18 cellular contexts compared by ENCODE assay signal in the genomic region with DNA sequence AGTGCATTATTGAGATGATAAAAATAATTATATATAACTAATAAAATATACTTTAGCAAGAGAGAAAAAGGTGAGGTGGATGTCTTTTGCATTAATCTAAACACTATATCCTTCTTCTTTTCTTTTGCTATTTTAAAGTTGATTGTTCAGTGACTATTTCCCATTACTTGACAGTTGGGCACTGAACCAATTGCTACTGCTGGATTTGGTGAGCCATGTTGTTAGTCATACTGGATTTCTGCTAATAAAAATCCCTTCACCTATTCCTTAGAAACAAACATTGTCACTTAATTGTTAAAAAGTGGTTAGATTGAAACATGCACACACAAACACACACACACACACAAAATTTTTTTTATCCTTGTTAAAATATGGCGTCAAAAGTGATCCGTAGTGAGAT.
DNase-seq lines count a peak whose midpoint lies in the region; ATAC-seq and TF ChIP-seq lines count a peak whose summit lies in the region.
"Had no signal": no experiment of that assay in that cellular context is flagged by ENCODE, and none has a peak within 500 bp of the region (broad histone marks: within the 10 kb centered on the region; RNA-seq: fewer than 3 reads in every experiment).

No MANE protein-coding gene starts in this region.

- H2AFZ ChIP-seq in mammary epithelial cell (ENCODE audit: low read depth, low read length) (no peak overlapping the region), SK-N-SH (ENCODE audit: low read depth) (no peak overlapping the region)

- H3K4me1 ChIP-seq in mammary epithelial cell (ENCODE audit: insufficient read depth, low read length) (no peaks in the 10 kb centered on the region), breast epithelium (no peaks in the 10 kb centered on the region), SK-N-SH (ENCODE audit: control insufficient read depth in 1 of 2, insufficient read depth in 2 of 2, low read depth in 1 of 2, low read length in 1 of 2) (no peaks in the 10 kb centered on the region)
- H3K4me1 ChIP-seq: A549; BLaER1 treated with 17β-estradiol and CSF1 and Interleukin-3, amounts not matched to agents 10 nM and 100 nM; Caco-2 had no signal

- POLR2A ChIA-PET in SK-N-SH (lab: Yijun Ruan, JAX): no interaction called here

- no TSS peak for BruUV-seq in mammary epithelial cell (replicated peaks; lab: Mats Ljungman, UMichigan)

- H3K9ac ChIP-seq in mammary epithelial cell (ENCODE audit: insufficient read depth, low read length) (no peak overlapping the region), SK-N-SH (no peak overlapping the region)
- H3K9ac ChIP-seq: BLaER1 treated with 17β-estradiol and CSF1 and Interleukin-3, amounts not matched to agents 10 nM and 100 nM had no signal

- H3K36me3 ChIP-seq in mammary epithelial cell (ENCODE audit: insufficient read depth, low read length) (no peaks in the 10 kb centered on the region), breast epithelium (no peaks in the 10 kb centered on the region), SK-N-SH (replicated peaks in 1 of 2; ENCODE audit: control insufficient read depth in 1 of 2, insufficient read depth in 2 of 2, low read length in 1 of 2) (no peaks in the 10 kb centered on the region)
- H3K36me3 ChIP-seq: BLaER1 treated with 17β-estradiol and CSF1 and Interleukin-3, amounts not matched to agents 10 nM and 100 nM had no signal

- H3K79me2 ChIP-seq in mammary epithelial cell (ENCODE audit: insufficient read depth, low read length): no peaks in the 10 kb centered on the region
- H3K79me2 ChIP-seq in SK-N-SH (ENCODE audit: insufficient read depth): no peaks in the 10 kb centered on the region

- TF ChIP-seq EP300 in SK-N-SH (IDR thresholded peaks at IDR 0.05; ENCODE audit: borderline replicate concordance in 1 of 2, low read depth in 1 of 2, low read length in 1 of 2): no peak

- intact Hi-C loops in mammary epithelial cell (cut with micrococcal nuclease) (no loop called here), breast epithelium (cut with DNase I; ENCODE audit: low total_unique reads) (no loop called here)

- dilution Hi-C loops in mammary epithelial cell (cut with HindIII; ENCODE audit: low sequenced_read_pairs): no loop called here

- CTCF ChIA-PET in mammary epithelial cell (lab: Charles Lee; ENCODE audit: low non-redundant PET) (no interaction called here), SK-N-SH (lab: Yijun Ruan, JAX) (no interaction called here)

- no peaks in the 10 kb centered on the region for H3K9me3 ChIP-seq in mammary epithelial cell (replicated peaks; ENCODE audit: insufficient read depth, low read length)
- H3K9me3 ChIP-seq in breast epithelium: peaks cover 0 to 6% of the 10 kb centered on the region in 2 donors
- no peaks in the 10 kb centered on the region for H3K9me3 ChIP-seq in SK-N-SH
- H3K9me3 ChIP-seq: A549; BLaER1 treated with 17β-estradiol and CSF1 and Interleukin-3, amounts not matched to agents 10 nM and 100 nM; Caco-2 had no signal

- TF ChIP-seq CTCF in mammary epithelial cell (conservative IDR thresholded peaks at IDR 0.05 in 1 of 2, IDR thresholded peaks at IDR 0.05 in 1 of 2; ENCODE audit: extremely low read depth in 1 of 2, insufficient read depth in 1 of 2, low read depth in 1 of 2, low read length in 2 of 2) (no peak), breast epithelium (IDR thresholded peaks at IDR 0.05) (no peak), epithelial cell of esophagus (IDR thresholded peaks at IDR 0.05; ENCODE audit: insufficient read depth, low read depth, low read length, missing control alignments) (no peak), SK-N-SH (IDR thresholded peaks at IDR 0.05) (no peak)

- DNase-seq in mammary epithelial cell (peak; percentile 17), breast epithelium (ENCODE audit: low spot score in 2 of 2) (no peak), M059J (ENCODE audit: low read depth) (peak; percentile 65), epithelial cell of esophagus (ENCODE audit: low read depth) (peak; percentile 2), SK-N-SH (no peak), RKO (ENCODE audit: low spot score) (no peak)
- DNase-seq: AML-193; Caco-2; Calu3; CD4-positive, alpha-beta T cell; CD8-positive, alpha-beta T cell; DMS79 treated with DMSO at 0.1 percent for 48 hours; GF-D8 had no signal

- no peak overlapping the region for H3K27ac ChIP-seq in mammary epithelial cell (ENCODE audit: insufficient read depth, low read depth, low read length)
- no peak overlapping the region for H3K27ac ChIP-seq in breast epithelium
- H3K27ac ChIP-seq in SK-N-SH (ENCODE audit: low read depth in 2 of 2, low read length in 1 of 2): no peak overlapping the region
- H3K27ac ChIP-seq: 22Rv1; A549; BLaER1 treated with 17β-estradiol and CSF1 and Interleukin-3, amounts not matched to agents 10 nM and 100 nM; C4-2B had no signal

- H3K9me2 ChIP-seq in SK-N-SH: no peaks in the 10 kb centered on the region

- no peaks in the 10 kb centered on the region for H3K27me3 ChIP-seq in mammary epithelial cell (ENCODE audit: insufficient read depth, low read length)
- H3K27me3 ChIP-seq in breast epithelium: no peaks in the 10 kb centered on the region
- no peaks in the 10 kb centered on the region for H3K27me3 ChIP-seq in SK-N-SH (ENCODE audit: insufficient read depth)
- H3K27me3 ChIP-seq: BLaER1 treated with 17β-estradiol and CSF1 and Interleukin-3, amounts not matched to agents 10 nM and 100 nM had no signal

- TF ChIP-seq POLR2A in breast epithelium (IDR thresholded peaks at IDR 0.05): no peak

- no peak for TF ChIP-seq RAD21 in SK-N-SH (IDR thresholded peaks at IDR 0.05; ENCODE audit: low read length)

- in situ Hi-C loops in mammary epithelial cell (cut with MboI; ENCODE audit: low sequenced_read_pairs in 2 of 2): no loop called here

- H3F3A ChIP-seq in SK-N-SH (replicated peaks; ENCODE audit: insufficient read depth): no peaks in the 10 kb centered on the region

- WGBS in mammary epithelial cell (ENCODE audit: low coverage, missing lambda C conversion rate): 71% methylated on average over 2 of the region's 2 CpGs
- 0% methylated on average over 2 of the region's 2 CpGs for WGBS in SK-N-SH (ENCODE audit: low lambda C conversion rate)

- H3K4me2 ChIP-seq in mammary epithelial cell (ENCODE audit: insufficient read depth, low read depth, low read length) (no peak overlapping the region), SK-N-SH (no peak overlapping the region)
- H3K4me2 ChIP-seq: A549; BLaER1 treated with 17β-estradiol and CSF1 and Interleukin-3, amounts not matched to agents 10 nM and 100 nM had no signal

- H4K20me1 ChIP-seq in mammary epithelial cell (ENCODE audit: insufficient read depth, low read length): no peaks in the 10 kb centered on the region
- H4K20me1 ChIP-seq in SK-N-SH (ENCODE audit: insufficient read depth): no peaks in the 10 kb centered on the region
- H4K20me1 ChIP-seq: BLaER1 treated with 17β-estradiol and CSF1 and Interleukin-3, amounts not matched to agents 10 nM and 100 nM had no signal

- H3K4me3 ChIP-seq in mammary epithelial cell (replicated peaks in 1 of 3; ENCODE audit: insufficient read depth in 1 of 3, low read depth in 2 of 3, low read length in 3 of 3): no peak overlapping the region
- no peak overlapping the region for H3K4me3 ChIP-seq in breast epithelium
- H3K4me3 ChIP-seq in epithelial cell of esophagus (ENCODE audit: low read length): no peak overlapping the region
- H3K4me3 ChIP-seq in SK-N-SH (ENCODE audit: low read depth in 2 of 2, low read length in 1 of 2): no peak overlapping the region
- H3K4me3 ChIP-seq: A549; BLaER1 treated with 17β-estradiol and CSF1 and Interleukin-3, amounts not matched to agents 10 nM and 100 nM had no signal

- no peak for ATAC-seq in HG03108 (IDR thresholded peaks at IDR 0.05; ENCODE audit: unreplicated experiment)
- ATAC-seq: A549; CD8-positive, alpha-beta T cell had no signal

TF ChIP-seq in SK-N-SH, 30 proteins besides CTCF, POLR2A, EP300 and RAD21 (continues in another document):
- TF ChIP-seq EZH2phosphoT487 (IDR thresholded peaks at IDR 0.05; ENCODE audit: borderline replicate concordance, low read depth) (no peak), YY1 (IDR thresholded peaks at IDR 0.05; ENCODE audit: low read depth) (no peak), TCF12 (IDR thresholded peaks at IDR 0.05) (no peak), POLR2AphosphoS5 (IDR thresholded peaks at IDR 0.05; ENCODE audit: low read depth, low read length) (no peak), TAF1 (IDR thresholded peaks at IDR 0.05; ENCODE audit: borderline replicate concordance, low read depth, low read length) (no peak), GATA2 (CRISPR knock-in tag; IDR thresholded peaks at IDR 0.05) (no peak), MXI1 (IDR thresholded peaks at IDR 0.05; ENCODE audit: low read depth, low read length) (no peak), TEAD4 (IDR thresholded peaks at IDR 0.05; ENCODE audit: borderline replicate concordance, insufficient read depth) (no peak), MAX (IDR thresholded peaks at IDR 0.05; ENCODE audit: low read depth) (no peak), IRF3 (IDR thresholded peaks at IDR 0.05; ENCODE audit: low read depth, low read length) (no peak), FOXJ3 (CRISPR knock-in tag; IDR thresholded peaks at IDR 0.05) (no peak), NFIC (IDR thresholded peaks at IDR 0.05; ENCODE audit: borderline replicate concordance) (no peak), SMC3 (IDR thresholded peaks at IDR 0.05; ENCODE audit: low read depth, low read length) (no peak), SIN3A (IDR thresholded peaks at IDR 0.05; ENCODE audit: borderline replicate concordance, low read depth, low read length) (no peak), JUND (IDR thresholded peaks at IDR 0.05) (no peak)
- TF ChIP-seq, protein P1, sequence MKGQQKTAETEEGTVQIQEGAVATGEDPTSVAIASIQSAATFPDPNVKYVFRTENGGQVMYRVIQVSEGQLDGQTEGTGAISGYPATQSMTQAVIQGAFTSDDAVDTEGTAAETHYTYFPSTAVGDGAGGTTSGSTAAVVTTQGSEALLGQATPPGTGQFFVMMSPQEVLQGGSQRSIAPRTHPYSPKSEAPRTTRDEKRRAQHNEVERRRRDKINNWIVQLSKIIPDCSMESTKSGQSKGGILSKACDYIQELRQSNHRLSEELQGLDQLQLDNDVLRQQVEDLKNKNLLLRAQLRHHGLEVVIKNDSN (IDR thresholded peaks at IDR 0.05; ENCODE audit: borderline replicate concordance, low read depth): no peak

Comparison
In these comparisons a context has a peak if more than half of its experiments do, and no peak if none do; other contexts are left out.
1. DNase-seq: peak in mammary epithelial cell (single experiment), M059J (single experiment) and epithelial cell of esophagus (single experiment); none in breast epithelium (0 of 2), SK-N-SH (single experiment) and RKO (single experiment).